Comparison of ENCODE assay signal across 10 cellular contexts in genomic region chr18:67265464-67266245, GRCh38.
DNase-seq lines count a peak whose midpoint lies in the region; TF ChIP-seq lines count a peak whose summit lies in the region.
"Had no signal": no experiment of that assay in that cellular context is flagged by ENCODE, and none has a peak within 500 bp of the region (broad histone marks: within the 10 kb centered on the region; RNA-seq: fewer than 3 reads in every experiment).

No MANE protein-coding gene starts in this region.

- no peaks in the 10 kb centered on the region for H3K36me3 ChIP-seq in CD4-positive, alpha-beta memory T cell (ENCODE audit: insufficient read depth, low read length)
- no peaks in the 10 kb centered on the region for H3K36me3 ChIP-seq in HAP-1 (replicated peaks)

- H3K9me3 ChIP-seq in CD4-positive, alpha-beta memory T cell (ENCODE audit: control insufficient read depth in 1 of 2, low read length in 2 of 2) = no peaks in the 10 kb centered on the region
- H3K9me3 ChIP-seq in HAP-1 = no peaks in the 10 kb centered on the region

- CTCF ChIA-PET in CD4-positive, alpha-beta memory T cell (lab: Charles Lee; ENCODE audit: partially characterized antibody) = no interaction called here

- peak in 4 of 5 donors; percentile 38 to 46 (median 40) for DNase-seq in CD4-positive, alpha-beta memory T cell
- DNase-seq in KBM-7 (peak; percentile 37), astrocyte of the spinal cord (ENCODE audit: low read depth, low spot score) (peak; percentile 94), myocyte (ENCODE audit: low read depth) (peak; percentile 43), HAP-1 (ENCODE audit: low spot score in 2 of 2) (no peak), CD1c-positive myeloid dendritic cell (ENCODE audit: extremely low spot score) (no peak), GM19238 (ENCODE audit: insufficient read length, low spot score) (no peak), posterior cingulate gyrus (no peak)
- DNase-seq: kidney had no signal

- peaks cover 0 to 2% (median 0%) of the 10 kb centered on the region in 8 donors for H3K9me3 Mint-ChIP-seq in CD4-positive, alpha-beta memory T cell
- H3K9me3 Mint-ChIP-seq: brain had no signal

- POLR2A ChIA-PET in CD4-positive, alpha-beta memory T cell (lab: Charles Lee; ENCODE audit: partially characterized antibody) = no interaction called here

- peaks cover 2 to 4% of the 10 kb centered on the region in 2 donors for H3K27me3 Mint-ChIP-seq in CD4-positive, alpha-beta memory T cell
- H3K27me3 Mint-ChIP-seq: brain had no signal

- H3K27me3 ChIP-seq in CD4-positive, alpha-beta memory T cell (ENCODE audit: insufficient read depth, low read length) = no peaks in the 10 kb centered on the region
- no peaks in the 10 kb centered on the region for H3K27me3 ChIP-seq in HAP-1 (ENCODE audit: low read depth)

- peaks cover 26% of the 10 kb centered on the region for H3K4me1 ChIP-seq in CD4-positive, alpha-beta memory T cell (ENCODE audit: insufficient read depth, low read length)
- H3K4me1 ChIP-seq in HAP-1 = peaks cover 12% of the 10 kb centered on the region

- TF ChIP-seq CTCF in astrocyte of the spinal cord (IDR thresholded peaks at IDR 0.05; ENCODE audit: low read depth, low read length) = no peak

- H3K4me3 Mint-ChIP-seq in CD4-positive, alpha-beta memory T cell = peak overlapping the region in 7 of 8 donors; percentile 33 to 79 (median 65)
- H3K4me3 Mint-ChIP-seq: brain had no signal

- no peaks in the 10 kb centered on the region for H3K36me3 Mint-ChIP-seq in CD4-positive, alpha-beta memory T cell
- H3K36me3 Mint-ChIP-seq: brain had no signal

- no peak overlapping the region for H3K27ac ChIP-seq in CD4-positive, alpha-beta memory T cell (ENCODE audit: low read depth, low read length)

- in situ Hi-C loops in KBM-7 (cut with MboI; ENCODE audit: low pct_unique_long_range_greater_than_20kb, low sequenced_read_pairs) (no loop called here), astrocyte of the spinal cord (cut with HindIII; ENCODE audit: low sequenced_read_pairs) (no loop called here), HAP-1 (cut with MboI; ENCODE audit: low sequenced_read_pairs) (no loop called here)

- no peak overlapping the region for H3K4me3 ChIP-seq in CD4-positive, alpha-beta memory T cell (ENCODE audit: low read length in 2 of 2)
- no peak overlapping the region for H3K4me3 ChIP-seq in astrocyte of the spinal cord (ENCODE audit: low read depth, low read length)
- H3K4me3 ChIP-seq in HAP-1 = no peak overlapping the region

- peak overlapping the region in 3 of 7 donors; percentile 9 to 42 (median 28) for H3K27ac Mint-ChIP-seq in CD4-positive, alpha-beta memory T cell
- H3K27ac Mint-ChIP-seq: brain had no signal

- H3K4me1 Mint-ChIP-seq in CD4-positive, alpha-beta memory T cell = peaks cover 23 to 51% (median 36%) of the 10 kb centered on the region in 4 donors
- H3K4me1 Mint-ChIP-seq: brain had no signal

- intact Hi-C loops in CD4-positive, alpha-beta memory T cell (cut with micrococcal nuclease) = loop anchor here (10.0 kb wide), 1 partner anchor 149 kb away; no protein-coding TSS in a partner anchor
- intact Hi-C loops in posterior cingulate gyrus (cut with DNase I) = no loop called here

Comparison
In these comparisons a context has a peak if more than half of its experiments do, and no peak if none do; other contexts are left out.
1. DNase-seq: peak in CD4-positive, alpha-beta memory T cell (4 of 5), KBM-7 (single experiment), astrocyte of the spinal cord (single experiment) and myocyte (single experiment); none in HAP-1 (0 of 2), CD1c-positive myeloid dendritic cell (single experiment), GM19238 (single experiment) and posterior cingulate gyrus (0 of 10).